In the genomic region with DNA sequence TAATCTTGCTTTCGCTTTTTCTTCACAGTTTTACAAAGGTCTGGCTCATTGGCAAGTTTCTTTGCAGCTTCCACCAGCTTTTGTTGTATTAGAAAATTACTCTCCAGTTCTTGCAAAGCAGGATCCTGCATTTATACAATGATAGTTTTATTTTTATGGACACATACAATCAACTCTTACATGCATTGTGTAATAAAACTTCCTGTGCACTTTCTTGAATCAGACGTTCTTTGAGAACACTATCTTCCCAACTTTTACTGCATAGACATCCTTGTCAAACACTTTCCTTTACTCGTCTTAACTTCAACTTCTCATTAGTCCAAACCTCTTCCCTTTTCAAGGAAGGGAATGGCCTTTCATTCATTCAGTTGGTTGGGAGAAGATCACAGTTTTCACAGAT, we compare ENCODE assay signal across 22 cellular contexts.
DNase-seq lines count a peak whose midpoint lies in the region; ATAC-seq, FAIRE-seq and TF ChIP-seq lines count a peak whose summit lies in the region.
"Had no signal": no experiment of that assay in that cellular context is flagged by ENCODE, and none has a peak within 500 bp of the region (broad histone marks: within the 10 kb centered on the region; RNA-seq: fewer than 3 reads in every experiment).

No MANE protein-coding gene starts in this region.

- H3K9me3 Mint-ChIP-seq in natural killer cell treated with Interleukin-12 subunit alpha and Interleukin-12 subunit beta and Interleukin-15 and Interleukin-18, amount 100 ng/mL, for 72 hours, result no peaks in the 10 kb centered on the region
- H3K9me3 Mint-ChIP-seq in natural killer cell, result no peaks in the 10 kb centered on the region

- FAIRE-seq in keratinocyte (lab: Jason Lieb, UNC), result peak; percentile 59
- FAIRE-seq: G401.6, GM12892, HTR-8/SVneo had no signal

- no peak overlapping the region for H3K27ac Mint-ChIP-seq in natural killer cell treated with Interleukin-12 subunit alpha and Interleukin-12 subunit beta and Interleukin-15 and Interleukin-18, amount 100 ng/mL, for 72 hours
- no peak overlapping the region for H3K27ac Mint-ChIP-seq in natural killer cell

- H3K9me1 ChIP-seq in keratinocyte (ENCODE audit: control insufficient read depth, extremely low read depth, insufficient read depth, low read length), result no peaks in the 10 kb centered on the region

- H3K4me2 ChIP-seq in keratinocyte (ENCODE audit: control insufficient read depth, extremely low read depth, insufficient read depth, low read depth, low read length), result no peak overlapping the region
- H3K4me2 ChIP-seq: BLaER1 treated with 17β-estradiol and CSF1 and Interleukin-3, amounts not matched to agents 10 nM and 100 nM had no signal

- H3K27me3 Mint-ChIP-seq in natural killer cell treated with Interleukin-12 subunit alpha and Interleukin-12 subunit beta and Interleukin-15 and Interleukin-18, amount 100 ng/mL, for 72 hours, result no peaks in the 10 kb centered on the region
- H3K27me3 Mint-ChIP-seq in natural killer cell (ENCODE audit: low read depth in 2 of 2), result no peaks in the 10 kb centered on the region

- H3K27me3 ChIP-seq in keratinocyte (ENCODE audit: control insufficient read depth, extremely low read depth, insufficient read depth, low read length), result no peaks in the 10 kb centered on the region
- H3K27me3 ChIP-seq in suprapubic skin, result no peaks in the 10 kb centered on the region
- no peaks in the 10 kb centered on the region for H3K27me3 ChIP-seq in effector memory CD4-positive, alpha-beta T cell (replicated peaks; ENCODE audit: control insufficient read depth, insufficient read depth, low read length, poor library complexity, severe bottlenecking)
- H3K27me3 ChIP-seq: BLaER1 treated with 17β-estradiol and CSF1 and Interleukin-3, amounts not matched to agents 10 nM and 100 nM; Peyer's patch had no signal

- no peaks in the 10 kb centered on the region for H3K79me2 ChIP-seq in keratinocyte (ENCODE audit: control insufficient read depth, insufficient read depth, low read length)

- H3K9me3 ChIP-seq in keratinocyte (ENCODE audit: control insufficient read depth, low read depth, low read length), result no peaks in the 10 kb centered on the region
- H3K9me3 ChIP-seq in suprapubic skin, result no peaks in the 10 kb centered on the region
- H3K9me3 ChIP-seq in effector memory CD4-positive, alpha-beta T cell (ENCODE audit: control insufficient read depth, low read length), result no peaks in the 10 kb centered on the region
- H3K9me3 ChIP-seq: BLaER1 treated with 17β-estradiol and CSF1 and Interleukin-3, amounts not matched to agents 10 nM and 100 nM; Peyer's patch had no signal

- H3K27ac ChIP-seq in keratinocyte (ENCODE audit: control insufficient read depth, insufficient read depth, low read length), result no peak overlapping the region
- H3K27ac ChIP-seq in suprapubic skin, result no peak overlapping the region
- H3K27ac ChIP-seq in effector memory CD4-positive, alpha-beta T cell (ENCODE audit: insufficient read depth, low read length, poor library complexity, severe bottlenecking), result no peak overlapping the region
- H3K27ac ChIP-seq: BLaER1 treated with 17β-estradiol and CSF1 and Interleukin-3, amounts not matched to agents 10 nM and 100 nM; GM23248; Peyer's patch had no signal

- TF ChIP-seq POLR2A in suprapubic skin (IDR thresholded peaks at IDR 0.05), result no peak

- peaks cover 26 to 29% of the 10 kb centered on the region in 2 donors for H3K4me1 Mint-ChIP-seq in natural killer cell treated with Interleukin-12 subunit alpha and Interleukin-12 subunit beta and Interleukin-15 and Interleukin-18, amount 100 ng/mL, for 72 hours (ENCODE audit: low read depth in 2 of 2)
- peaks cover 8 to 14% of the 10 kb centered on the region in 2 donors for H3K4me1 Mint-ChIP-seq in natural killer cell

- no peak for ATAC-seq in natural killer cell treated with Interleukin-12 subunit alpha and Interleukin-12 subunit beta and Interleukin-15 and Interleukin-18, amount 100 ng/mL, for 72 hours
- no peak for ATAC-seq in natural killer cell

- H3K4me3 ChIP-seq in keratinocyte (ENCODE audit: control insufficient read depth in 2 of 3, extremely low read depth in 1 of 3, insufficient read depth in 2 of 3, low read depth in 1 of 3, low read length in 3 of 3) (no peak overlapping the region), suprapubic skin (no peak overlapping the region)
- no peak overlapping the region for H3K4me3 ChIP-seq in effector memory CD4-positive, alpha-beta T cell (ENCODE audit: insufficient read depth, low read depth, low read length, poor library complexity, severe bottlenecking)
- H3K4me3 ChIP-seq: BLaER1 treated with 17β-estradiol and CSF1 and Interleukin-3, amounts not matched to agents 10 nM and 100 nM; GM23248; HAP-1; Peyer's patch had no signal

- no peak overlapping the region for H3K9ac ChIP-seq in keratinocyte (ENCODE audit: control insufficient read depth, extremely low read depth, insufficient read depth, low read length)
- H3K9ac ChIP-seq: BLaER1 treated with 17β-estradiol and CSF1 and Interleukin-3, amounts not matched to agents 10 nM and 100 nM; GM23248 had no signal

- peaks cover 32 to 57% of the 10 kb centered on the region in 2 experiments for H3K36me3 ChIP-seq in keratinocyte (ENCODE audit: control insufficient read depth in 2 of 2, extremely low read depth in 1 of 2, insufficient read depth in 2 of 2, low read length in 2 of 2)
- H3K36me3 ChIP-seq in suprapubic skin, result peaks cover 73% of the 10 kb centered on the region
- peaks cover 52% of the 10 kb centered on the region for H3K36me3 ChIP-seq in effector memory CD4-positive, alpha-beta T cell (ENCODE audit: control insufficient read depth, insufficient read depth, low read length)
- H3K36me3 ChIP-seq: HAP-1 had no signal

- 75% methylated on average over 3 of the region's 3 CpGs for WGBS in suprapubic skin

- intact Hi-C loops in natural killer cell (cut with micrococcal nuclease), result no loop called here

- no peaks in the 10 kb centered on the region for H4K20me1 ChIP-seq in keratinocyte (ENCODE audit: control insufficient read depth, extremely low read depth, insufficient read depth, low read length)

- TF ChIP-seq CTCF in natural killer cell (IDR thresholded peaks at IDR 0.05) (no peak), keratinocyte (optimal IDR thresholded peaks at IDR 0.05 in 1 of 3, IDR thresholded peaks at IDR 0.05 in 1 of 3, conservative IDR thresholded peaks at IDR 0.05 in 1 of 3; ENCODE audit: extremely low read depth in 1 of 3, insufficient read depth in 2 of 3, low read length in 3 of 3) (no peak), suprapubic skin (IDR thresholded peaks at IDR 0.05) (no peak)

- peaks cover 34% of the 10 kb centered on the region for H3K36me3 Mint-ChIP-seq in natural killer cell treated with Interleukin-12 subunit alpha and Interleukin-12 subunit beta and Interleukin-15 and Interleukin-18, amount 100 ng/mL, for 72 hours
- no peaks in the 10 kb centered on the region for H3K36me3 Mint-ChIP-seq in natural killer cell

- no peak for TF ChIP-seq EP300 in suprapubic skin (IDR thresholded peaks at IDR 0.05)

- in situ Hi-C loops in SK-MEL-5 (cut with HindIII; ENCODE audit: low pct_unique_long_range_greater_than_20kb, low sequenced_read_pairs), result no loop called here

- H2AFZ ChIP-seq in keratinocyte (ENCODE audit: control insufficient read depth, low read length), result no peak overlapping the region
- H2AFZ ChIP-seq: GM23248 had no signal

- DNase-seq in natural killer cell treated with Interleukin-12 subunit alpha and Interleukin-12 subunit beta and Interleukin-15 and Interleukin-18, amount 100 ng/mL, for 72 hours (ENCODE audit: low spot score), result no peak
- DNase-seq in natural killer cell (no peak), SK-MEL-5 (ENCODE audit: low read depth, low spot score) (peak; percentile 31), keratinocyte (ENCODE audit: low read depth, low spot score) (no peak), NCI-H2227 treated with DMSO at 0.1 percent for 48 hours (lab: John Stamatoyannopoulos, UW) (no peak), suprapubic skin (ENCODE audit: low spot score in 2 of 2) (no peak)
- no peak for DNase-seq in effector memory CD4-positive, alpha-beta T cell
- DNase-seq: ACHN, GM23248, KG1, NCI-H1092 treated with DMSO at 0.1 percent for 48 hours, NCI-H1436 treated with DMSO at 0.1 percent for 48 hours, NCI-H1930, NCI-H226, NCI-H524, NCI-H774, Peyer's patch had no signal

- dilution Hi-C loops in keratinocyte (cut with MboI; ENCODE audit: extremely low pct_ligation_motif_present, low sequenced_read_pairs), result no loop called here

- H3K4me3 Mint-ChIP-seq in natural killer cell treated with Interleukin-12 subunit alpha and Interleukin-12 subunit beta and Interleukin-15 and Interleukin-18, amount 100 ng/mL, for 72 hours, result peak overlapping the region; percentile 8
- no peak overlapping the region for H3K4me3 Mint-ChIP-seq in natural killer cell

- H3K4me1 ChIP-seq in keratinocyte (ENCODE audit: control insufficient read depth, extremely low read depth, insufficient read depth, low read length) (no peaks in the 10 kb centered on the region), suprapubic skin (no peaks in the 10 kb centered on the region)
- peaks cover 14% of the 10 kb centered on the region for H3K4me1 ChIP-seq in effector memory CD4-positive, alpha-beta T cell (ENCODE audit: control insufficient read depth, insufficient read depth, low read length, poor library complexity, severe bottlenecking)
- H3K4me1 ChIP-seq: Peyer's patch had no signal
